ENCODE assay signal across 12 cellular contexts in genomic region chr12:3119192-3119744, GRCh38. TPM values are rescaled to one million over a fixed set of nuclear protein-coding genes. Genes with fewer than 3 reads are reported as not detected.
A peak's percentile ranks its signal among the peaks of the same experiment; 100 is the strongest.
DNase-seq lines count a peak whose midpoint lies in the region; TF ChIP-seq lines count a peak whose summit lies in the region.
"Had no signal": no experiment of that assay in that cellular context is flagged by ENCODE, and none has a peak within 500 bp of the region (broad histone marks: within the 10 kb centered on the region; RNA-seq: fewer than 3 reads in every experiment).

No MANE protein-coding gene starts in this region.

- H3K36me3 Mint-ChIP-seq in osteocyte (ENCODE audit: unreplicated experiment), result peaks cover 16% of the 10 kb centered on the region
- H3K36me3 Mint-ChIP-seq: activated CD8-positive, alpha-beta memory T cell treated with anti-CD3 and anti-CD28 coated beads, Interleukin-2, amount 10 ng/mL, durations not matched to agents 7 days and 5 days; naive thymus-derived CD4-positive, alpha-beta T cell had no signal

- no peak for DNase-seq in right atrium auricular region (ENCODE audit: low spot score)
- DNase-seq in cardiac septum (ENCODE audit: low spot score), result no peak
- no peak for DNase-seq in esophagus squamous epithelium (lab: John Stamatoyannopoulos, UW)
- DNase-seq in osteocyte (ENCODE audit: extremely low spot score, unreplicated experiment), result no peak
- DNase-seq in vagina (ENCODE audit: extremely low spot score in 2 of 2), result no peak
- DNase-seq in SHP77 (lab: John Stamatoyannopoulos, UW), result no peak
- DNase-seq in stimulated activated CD4-positive, alpha-beta T cell treated with anti-CD3 and anti-CD28 coated beads, Interleukin-2, amount 100 ng/mL, for 24 hours, result no peak
- DNase-seq in iPS-NIHi7 (ENCODE audit: extremely low spot score), result no peak
- DNase-seq: ACHN; activated CD8-positive, alpha-beta memory T cell treated with anti-CD3 and anti-CD28 coated beads, Interleukin-2, amount 10 ng/mL, durations not matched to agents 7 days and 5 days; naive thymus-derived CD4-positive, alpha-beta T cell; small intestine had no signal

- H3K27me3 ChIP-seq in right atrium auricular region (no peaks in the 10 kb centered on the region), esophagus squamous epithelium (peaks cover 0 to 3% (median 0%) of the 10 kb centered on the region in 4 donors), vagina (no peaks in the 10 kb centered on the region)

- TF ChIP-seq POLR2A in esophagus squamous epithelium (IDR thresholded peaks at IDR 0.05), result no peak
- TF ChIP-seq POLR2A in vagina (IDR thresholded peaks at IDR 0.05), result no peak

- 43 to 53% methylated on average over 3 to 8 of the region's 9 CpGs for WGBS in esophagus squamous epithelium, 2 donors

- no peaks in the 10 kb centered on the region for H3K9me3 Mint-ChIP-seq in osteocyte (ENCODE audit: unreplicated experiment)

- H3K27me3 Mint-ChIP-seq in osteocyte (ENCODE audit: unreplicated experiment), result no peaks in the 10 kb centered on the region

- intact Hi-C loops in cardiac septum (cut with DNase I), result no loop called here
- intact Hi-C loops in esophagus squamous epithelium (cut with DNase I), result no loop called here
- intact Hi-C loops in vagina (cut with DNase I), result no loop called here

- H3K4me3 ChIP-seq in right atrium auricular region, result no peak overlapping the region
- H3K4me3 ChIP-seq in esophagus squamous epithelium, result no peak overlapping the region
- H3K4me3 ChIP-seq in vagina, result no peak overlapping the region

- H3K9me3 ChIP-seq in right atrium auricular region (no peaks in the 10 kb centered on the region), esophagus squamous epithelium (peaks cover 0 to 1% (median 0%) of the 10 kb centered on the region in 3 donors), vagina (no peaks in the 10 kb centered on the region)

- peaks cover 0 to 80% of the 10 kb centered on the region in 2 donors for H3K4me1 ChIP-seq in right atrium auricular region
- H3K4me1 ChIP-seq in esophagus squamous epithelium, result peaks cover 8 to 76% (median 61%) of the 10 kb centered on the region in 3 donors
- H3K4me1 ChIP-seq in vagina, result peaks cover 60% of the 10 kb centered on the region

- no peak overlapping the region for H3K4me3 Mint-ChIP-seq in osteocyte (ENCODE audit: unreplicated experiment)
- H3K4me3 Mint-ChIP-seq: activated CD8-positive, alpha-beta memory T cell treated with anti-CD3 and anti-CD28 coated beads, Interleukin-2, amount 10 ng/mL, durations not matched to agents 7 days and 5 days had no signal

- no peak for TF ChIP-seq CTCF in right atrium auricular region (IDR thresholded peaks at IDR 0.05)
- no peak for TF ChIP-seq CTCF in esophagus squamous epithelium (IDR thresholded peaks at IDR 0.05)
- TF ChIP-seq CTCF in osteocyte (IDR thresholded peaks at IDR 0.05), result no peak
- TF ChIP-seq CTCF in vagina (IDR thresholded peaks at IDR 0.05), result no peak

- H3K27ac ChIP-seq in right atrium auricular region (peak overlapping the region; percentile 86), esophagus squamous epithelium (peak overlapping the region; percentile 58 to 86 (median 76)), vagina (peak overlapping the region; percentile 73)

- no peaks in the 10 kb centered on the region for H3K36me3 ChIP-seq in right atrium auricular region
- H3K36me3 ChIP-seq in esophagus squamous epithelium, result no peaks in the 10 kb centered on the region
- no peaks in the 10 kb centered on the region for H3K36me3 ChIP-seq in vagina

- H3K27ac Mint-ChIP-seq in osteocyte (ENCODE audit: unreplicated experiment), result peak overlapping the region; percentile 73
- H3K27ac Mint-ChIP-seq: activated CD8-positive, alpha-beta memory T cell treated with anti-CD3 and anti-CD28 coated beads, Interleukin-2, amount 10 ng/mL, durations not matched to agents 7 days and 5 days; naive thymus-derived CD4-positive, alpha-beta T cell had no signal

- peaks cover 73% of the 10 kb centered on the region for H3K4me1 Mint-ChIP-seq in osteocyte (ENCODE audit: unreplicated experiment)

RNA-seq across cellular contexts. Expression of gene TSPAN9, which starts 42.1 kb away (rescaled TPM):
- total RNA-seq in right atrium auricular region (100 to 1,000 TPM; 103 to 185 TPM), cardiac septum (299 TPM), esophagus squamous epithelium (10 to 100 TPM; 10.6 to 23.7 (median 17.6) TPM), osteocyte (102 and 114 TPM in 2 replicates), vagina (32.2 TPM)
- total RNA-seq: activated CD8-positive, alpha-beta memory T cell treated with anti-CD3 and anti-CD28 coated beads, Interleukin-2, amount 10 ng/mL, durations not matched to agents 7 days and 5 days had no signal
